ENCODE assay signal across 39 cellular contexts in the genomic region with DNA sequence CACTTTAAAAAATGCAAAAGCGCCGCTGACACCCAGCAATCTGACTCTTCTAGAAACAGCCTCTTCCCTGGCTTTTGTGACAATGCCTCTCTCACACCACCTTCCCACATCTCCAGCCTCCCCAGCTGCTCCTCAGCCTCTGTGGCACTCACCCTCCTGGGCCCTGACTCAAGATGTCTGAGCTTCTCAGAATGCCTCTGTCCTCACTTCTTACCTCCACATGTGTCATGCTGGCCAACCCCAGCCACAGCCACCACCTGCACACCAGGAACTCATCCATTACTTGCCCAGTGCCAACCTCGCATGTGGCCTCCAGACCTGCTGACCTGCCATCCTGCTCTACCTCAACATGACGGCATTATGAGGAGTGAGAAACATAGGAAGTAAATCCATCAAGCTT.
"Had no signal": no experiment of that assay in that cellular context is flagged by ENCODE, and none has a peak within 500 bp of the region (broad histone marks: within the 10 kb centered on the region; RNA-seq: fewer than 3 reads in every experiment).

No MANE protein-coding gene starts in this region.

- H3K4me1 ChIP-seq: adrenal gland had no signal

- H3K27ac ChIP-seq: adrenal gland, body of pancreas, brain microvascular endothelial cell, cardiac muscle cell, WERI-Rb-1 had no signal

- H3K9me3 ChIP-seq: adrenal gland, body of pancreas had no signal

- H3K36me3 Mint-ChIP-seq: activated CD8-positive, alpha-beta memory T cell treated with anti-CD3 and anti-CD28 coated beads, Interleukin-2, amount 10 ng/mL, durations not matched to agents 7 days and 5 days; activated naive CD4-positive, alpha-beta T cell treated with anti-CD3 and anti-CD28 coated beads, Interleukin-2, amount 50 U/mL, for 72 hours; activated naive CD8-positive, alpha-beta T cell treated with anti-CD3 and anti-CD28 coated beads for 36 hours; WTC11 had no signal

- H3K4me3 Mint-ChIP-seq: activated CD4-positive, alpha-beta memory T cell treated with anti-CD3 and anti-CD28 coated beads, Interleukin-2, amount 10 ng/mL, durations not matched to agents 7 days and 5 days; activated CD4-positive, alpha-beta T cell treated with anti-CD3 and anti-CD28 coated beads for 36 hours; activated CD4-positive, alpha-beta T cell treated with anti-CD3 and anti-CD28 coated beads, Interleukin-2, amount 10 ng/mL, durations not matched to agents 7 days and 5 days; activated CD8-positive, alpha-beta memory T cell treated with anti-CD3 and anti-CD28 coated beads, Interleukin-2, amount 10 ng/mL, durations not matched to agents 7 days and 5 days; activated CD8-positive, alpha-beta T cell treated with anti-CD3 and anti-CD28 coated beads, Interleukin-2, amount 10 ng/mL, durations not matched to agents 7 days and 5 days; activated naive CD4-positive, alpha-beta T cell treated with anti-CD3 and anti-CD28 coated beads for 36 hours; activated naive CD8-positive, alpha-beta T cell treated with anti-CD3 and anti-CD28 coated beads for 36 hours; activated T-cell treated with anti-CD3 and anti-CD28 coated beads, Interleukin-2, amount 50 U/mL, for 24 hours; central memory CD8-positive, alpha-beta T cell; T-helper 1 cell treated with Interleukin-12 subunit alpha and Interleukin-12 subunit beta and Interleukin-4 antibody, amounts not matched to agents 30 μg/mL and 1 μg/mL, for 36 hours; T-helper 2 cell treated with Interferon-gamma antibody and Interleukin-4, amounts not matched to agents 5 μg/mL and 100 μg/mL, for 36 hours; WTC11 had no signal

- H3K9me3 Mint-ChIP-seq: activated CD4-positive, alpha-beta memory T cell treated with anti-CD3 and anti-CD28 coated beads, Interleukin-2, amount 10 ng/mL, durations not matched to agents 7 days and 5 days; activated CD4-positive, alpha-beta T cell treated with anti-CD3 and anti-CD28 coated beads, Interleukin-2, amount 10 ng/mL, durations not matched to agents 7 days and 5 days; activated naive CD4-positive, alpha-beta T cell treated with anti-CD3 and anti-CD28 coated beads for 36 hours; activated naive CD4-positive, alpha-beta T cell treated with anti-CD3 and anti-CD28 coated beads, Interleukin-2, amount 50 U/mL, for 72 hours; activated naive CD8-positive, alpha-beta T cell treated with anti-CD3 and anti-CD28 coated beads for 36 hours; activated T-cell treated with anti-CD3 and anti-CD28 coated beads, Interleukin-2, amount 50 U/mL, for 24 hours; activated T-helper 2 cell treated with anti-CD3 and anti-CD28 coated beads, Interferon-gamma antibody, Interleukin-2, Interleukin-4, amounts not matched to agents 10 μg/mL and 5 μg/mL and 100 μg/mL, durations not matched to agents 14 hours and 24 hours and 36 hours; central memory CD8-positive, alpha-beta T cell; T-helper 1 cell treated with Interleukin-12 subunit alpha and Interleukin-12 subunit beta and Interleukin-4 antibody, amounts not matched to agents 30 μg/mL and 1 μg/mL, for 36 hours; T-helper 2 cell treated with Interferon-gamma antibody and Interleukin-4, amounts not matched to agents 5 μg/mL and 100 μg/mL, for 36 hours; WTC11 had no signal

- H3K36me3 ChIP-seq: adrenal gland, brain microvascular endothelial cell, cardiac muscle cell, WERI-Rb-1 had no signal

- ATAC-seq: activated CD4-positive, alpha-beta T cell treated with anti-CD3 and anti-CD28 coated beads for 36 hours; activated CD4-positive, CD25-positive, alpha-beta regulatory T cell treated with anti-CD3 and anti-CD28 coated beads, Interleukin-2, amount 50 U/mL, for 24 hours; activated CD8-positive, alpha-beta memory T cell treated with anti-CD3 and anti-CD28 coated beads, Interleukin-2, amount 10 ng/mL, durations not matched to agents 7 days and 5 days; activated CD8-positive, alpha-beta T cell treated with anti-CD3 and anti-CD28 coated beads, Interleukin-2, amount 10 ng/mL, durations not matched to agents 7 days and 5 days; activated naive CD4-positive, alpha-beta T cell treated with anti-CD3 and anti-CD28 coated beads, Interleukin-2, amount 50 U/mL, for 72 hours; body of pancreas; WTC11 had no signal

- H3K27me3 Mint-ChIP-seq: activated CD4-positive, alpha-beta memory T cell treated with anti-CD3 and anti-CD28 coated beads, Interleukin-2, amount 10 ng/mL, durations not matched to agents 7 days and 5 days; activated CD4-positive, alpha-beta T cell treated with anti-CD3 and anti-CD28 coated beads for 36 hours; activated CD4-positive, alpha-beta T cell treated with anti-CD3 and anti-CD28 coated beads, Interleukin-2, amount 10 ng/mL, durations not matched to agents 7 days and 5 days; activated CD8-positive, alpha-beta memory T cell treated with anti-CD3 and anti-CD28 coated beads, Interleukin-2, amount 10 ng/mL, durations not matched to agents 7 days and 5 days; activated naive CD8-positive, alpha-beta T cell treated with anti-CD3 and anti-CD28 coated beads for 36 hours; activated T-cell treated with anti-CD3 and anti-CD28 coated beads, Interleukin-2, amount 50 U/mL, for 24 hours had no signal

- H3K27me3 ChIP-seq: adrenal gland, body of pancreas, brain microvascular endothelial cell, cardiac muscle cell had no signal

- H3K4me1 Mint-ChIP-seq: activated CD4-positive, alpha-beta memory T cell treated with anti-CD3 and anti-CD28 coated beads, Interleukin-2, amount 10 ng/mL, durations not matched to agents 7 days and 5 days; activated CD4-positive, alpha-beta T cell treated with anti-CD3 and anti-CD28 coated beads for 36 hours; activated CD4-positive, alpha-beta T cell treated with anti-CD3 and anti-CD28 coated beads, Interleukin-2, amount 10 ng/mL, durations not matched to agents 7 days and 5 days; activated CD8-positive, alpha-beta memory T cell treated with anti-CD3 and anti-CD28 coated beads, Interleukin-2, amount 10 ng/mL, durations not matched to agents 7 days and 5 days; activated naive CD8-positive, alpha-beta T cell treated with anti-CD3 and anti-CD28 coated beads for 36 hours; central memory CD8-positive, alpha-beta T cell had no signal

- H3K4me3 ChIP-seq: adrenal gland, body of pancreas, cardiac muscle cell had no signal

- H3K27ac Mint-ChIP-seq: activated CD4-positive, alpha-beta memory T cell treated with anti-CD3 and anti-CD28 coated beads, Interleukin-2, amount 10 ng/mL, durations not matched to agents 7 days and 5 days; activated CD4-positive, alpha-beta T cell treated with anti-CD3 and anti-CD28 coated beads for 36 hours; activated CD4-positive, alpha-beta T cell treated with anti-CD3 and anti-CD28 coated beads, Interleukin-2, amount 10 ng/mL, durations not matched to agents 7 days and 5 days; activated CD8-positive, alpha-beta memory T cell treated with anti-CD3 and anti-CD28 coated beads, Interleukin-2, amount 10 ng/mL, durations not matched to agents 7 days and 5 days; activated CD8-positive, alpha-beta T cell treated with anti-CD3 and anti-CD28 coated beads, Interleukin-2, amount 10 ng/mL, durations not matched to agents 7 days and 5 days; activated naive CD4-positive, alpha-beta T cell treated with anti-CD3 and anti-CD28 coated beads for 36 hours; activated naive CD4-positive, alpha-beta T cell treated with anti-CD3 and anti-CD28 coated beads, Interleukin-2, amount 50 U/mL, for 72 hours; activated naive CD8-positive, alpha-beta T cell treated with anti-CD3 and anti-CD28 coated beads for 36 hours; activated T-cell treated with anti-CD3 and anti-CD28 coated beads, Interleukin-2, amount 50 U/mL, for 24 hours; activated T-helper 2 cell treated with anti-CD3 and anti-CD28 coated beads, Interferon-gamma antibody, Interleukin-2, Interleukin-4, amounts not matched to agents 10 μg/mL and 5 μg/mL and 100 μg/mL, durations not matched to agents 14 hours and 24 hours and 36 hours; T-helper 1 cell treated with Interleukin-12 subunit alpha and Interleukin-12 subunit beta and Interleukin-4 antibody, amounts not matched to agents 30 μg/mL and 1 μg/mL, for 36 hours; T-helper 2 cell treated with Interferon-gamma antibody and Interleukin-4, amounts not matched to agents 5 μg/mL and 100 μg/mL, for 36 hours; WTC11 had no signal

- DNase-seq: activated CD4-positive, alpha-beta memory T cell treated with anti-CD3 and anti-CD28 coated beads, Interleukin-2, amount 10 ng/mL, durations not matched to agents 7 days and 5 days; activated CD4-positive, alpha-beta T cell treated with anti-CD3 and anti-CD28 coated beads for 1 hour; activated CD4-positive, alpha-beta T cell treated with anti-CD3 and anti-CD28 coated beads for 36 hours; activated CD4-positive, alpha-beta T cell treated with anti-CD3 and anti-CD28 coated beads for 48 hours; activated CD4-positive, alpha-beta T cell treated with anti-CD3 and anti-CD28 coated beads, Interleukin-2, amount 10 ng/mL, durations not matched to agents 7 days and 5 days; activated CD4-positive, alpha-beta T cell treated with anti-CD3 and anti-CD28 coated beads, Interleukin-2, amount 50 U/mL, for 48 hours; activated CD4-positive, CD25-positive, alpha-beta regulatory T cell; activated CD8-positive, alpha-beta memory T cell treated with anti-CD3 and anti-CD28 coated beads for 24 hours; activated CD8-positive, alpha-beta memory T cell treated with anti-CD3 and anti-CD28 coated beads, Interleukin-2, amount 10 ng/mL, durations not matched to agents 7 days and 5 days; activated CD8-positive, alpha-beta memory T cell treated with anti-CD3 and anti-CD28 coated beads, Interleukin-2, amount 50 U/mL, for 48 hours; activated CD8-positive, alpha-beta T cell treated with anti-CD3 and anti-CD28 coated beads, Interleukin-2, amount 10 ng/mL, durations not matched to agents 7 days and 5 days; activated effector memory CD4-positive, alpha-beta T cell treated with anti-CD3 and anti-CD28 coated beads, Interleukin-2, amount 50 U/mL, for 16 hours; activated gamma-delta T cell treated with Interleukin-2 at 50 U/mL for 16 hours; activated naive CD4-positive, alpha-beta T cell; activated naive CD4-positive, alpha-beta T cell treated with anti-CD3 and anti-CD28 coated beads for 36 hours; activated naive CD4-positive, alpha-beta T cell treated with anti-CD3 and anti-CD28 coated beads, Interleukin-2, amount 50 U/mL, for 16 hours; activated naive CD8-positive, alpha-beta T cell treated with anti-CD3 and anti-CD28 coated beads for 36 hours; activated T-cell treated with anti-CD3 and anti-CD28 coated beads, Interleukin-2, amount 50 U/mL, for 24 hours; activated T-cell treated with anti-CD3 and anti-CD28 coated beads, Interleukin-2, amount 50 U/mL, for 48 hours; adrenal gland; amniotic stem cell; aorta; body of pancreas; brain microvascular endothelial cell; caudate nucleus; cerebellar nuclear complex; SW 1271; T-helper 1 cell; T-helper 2 cell; T-helper 9 cell; WERI-Rb-1 had no signal
